8 cellular contexts compared by ENCODE assay signal in genomic region chr9:137087409-137087925, GRCh38. TPM values are rescaled to one million over a fixed set of nuclear protein-coding genes. Genes with fewer than 3 reads are reported as not detected.
DNase-seq lines count a peak whose midpoint lies in the region; ATAC-seq, FAIRE-seq and TF ChIP-seq lines count a peak whose summit lies in the region.

No MANE protein-coding gene starts in this region.

- RAD21 ChIA-PET in GM12878 (lab: Charles Lee; ENCODE audit: unreplicated experiment), result interaction anchor here (0.7 to 2.7 kb wide), 10 partner anchors 9 to 149 kb away, joined by 3 to 32 read pairs (median 6); partner anchors contain the start of genes DPP7, SAPCD2 and UAP1L1

- H3K27ac ChIP-seq in HL-60 (replicated peaks) (peak overlapping the region; percentile 80), GM12878 (ENCODE audit: control insufficient read depth, insufficient read depth) (peak overlapping the region; percentile 80), lower lobe of right lung (peak overlapping the region; percentile 94), uterus (peak overlapping the region; percentile 74 to 82)

- H3K4me1 ChIP-seq in GM12878 (ENCODE audit: control insufficient read depth, insufficient read depth, low read length), result peaks cover 29% of the 10 kb centered on the region
- peaks cover 24% of the 10 kb centered on the region for H3K4me1 ChIP-seq in lower lobe of right lung
- peaks cover 0 to 5% of the 10 kb centered on the region in 2 donors for H3K4me1 ChIP-seq in uterus

- CTCF ChIA-PET in GM12878 (lab: Yijun Ruan, JAX), result interaction anchor here (0.7 to 5.0 kb wide), 11 partner anchors 8 to 149 kb away, joined by 3 to 80 read pairs (median 6); partner anchors contain the start of gene SAPCD2

- TF ChIP-seq POLR2A in GM12878 (IDR thresholded peaks at IDR 0.05; ENCODE audit: low read depth, low read length) (no peak), uterus (IDR thresholded peaks at IDR 0.05) (no peak)

- in situ Hi-C loops in GM12878 (cut with MboI), result no loop called here

- peak; percentile 3 for ATAC-seq in GM12878
- ATAC-seq in lower lobe of right lung, result no peak
- no peak for ATAC-seq in GM19035 (IDR thresholded peaks at IDR 0.05; ENCODE audit: unreplicated experiment)

- H4K20me1 ChIP-seq in GM12878 (ENCODE audit: control insufficient read depth, insufficient read depth), result no peaks in the 10 kb centered on the region

- peak overlapping the region; percentile 83 for H2AFZ ChIP-seq in GM12878 (ENCODE audit: control insufficient read depth, low read depth, low read length)

- 15% methylated on average over 22 of the region's 22 CpGs for WGBS in GM12878 (ENCODE audit: insufficient coverage, insufficient replicate concordance, low lambda C conversion rate, missing lambda C conversion rate)

- peak overlapping the region; percentile 87 for H3K9ac ChIP-seq in GM12878 (ENCODE audit: control insufficient read depth, insufficient read depth, low read length)

- POLR2A ChIA-PET in GM12878 (lab: Charles Lee), result interaction anchor here (0.6 to 2.7 kb wide), 15 partner anchors 8 to 326 kb away, joined by 3 to 38 read pairs (median 7); partner anchors contain the start of genes NDOR1, RNF208, SAPCD2 and TMEM203

- TF ChIP-seq CTCF in HL-60 (IDR thresholded peaks at IDR 0.05; ENCODE audit: insufficient read depth, low read length) (no peak), GM12878 (IDR thresholded peaks at IDR 0.05 in 2 of 3, conservative IDR thresholded peaks at IDR 0.05 in 1 of 3; ENCODE audit: control insufficient read depth in 2 of 3, extremely low read depth in 1 of 3, insufficient read depth in 1 of 3, low read depth in 3 of 3, low read length in 3 of 3) (no peak), lower lobe of right lung (IDR thresholded peaks at IDR 0.05) (no peak), uterus (IDR thresholded peaks at IDR 0.05) (no peak)

- no peaks in the 10 kb centered on the region for H3K27me3 ChIP-seq in HL-60 (ENCODE audit: insufficient read depth, poor library complexity, severe bottlenecking)
- H3K27me3 ChIP-seq in GM12878 (replicated peaks in 1 of 2; ENCODE audit: control insufficient read depth in 2 of 2, insufficient read depth in 2 of 2, low read length in 1 of 2), result no peaks in the 10 kb centered on the region
- no peaks in the 10 kb centered on the region for H3K27me3 ChIP-seq in lower lobe of right lung (ENCODE audit: low read depth)
- no peaks in the 10 kb centered on the region for H3K27me3 ChIP-seq in uterus

- H3K36me3 ChIP-seq in GM12878 (ENCODE audit: control insufficient read depth in 2 of 2, insufficient read depth in 2 of 2, low read length in 1 of 2) (peaks cover 0 to 3% of the 10 kb centered on the region in 2 experiments; a peak in 1 of 4 replicates), lower lobe of right lung (peaks cover 33% of the 10 kb centered on the region), uterus (no peaks in the 10 kb centered on the region)

- H3K4me3 ChIP-seq in HL-60 (replicated peaks; ENCODE audit: insufficient read depth, low read length), result peak overlapping the region; percentile 50
- H3K4me3 ChIP-seq in GM12878, result peak overlapping the region; percentile 73
- peak overlapping the region; percentile 77 for H3K4me3 ChIP-seq in lower lobe of right lung
- peak overlapping the region; percentile 35 to 67 for H3K4me3 ChIP-seq in uterus

- TF ChIP-seq EP300 in GM12878 (IDR thresholded peaks at IDR 0.05; ENCODE audit: borderline replicate concordance in 1 of 2, control insufficient read depth in 1 of 2, low read depth in 2 of 2, low read length in 2 of 2), result no peak

- SMC1A ChIA-PET in GM12878 (lab: Charles Lee; ENCODE audit: uncharacterized antibody, unreplicated experiment), result interaction anchor here (0.9 to 2.8 kb wide), 5 partner anchors 8 to 64 kb away, joined by 3 to 30 read pairs (median 11); partner anchors contain the start of genes SAPCD2 and UAP1L1

- no peak for TF ChIP-seq RAD21 in GM12878 (IDR thresholded peaks at IDR 0.05; ENCODE audit: insufficient read depth, low read depth, low read length)

- intact Hi-C loops in GM12878 (cut with micrococcal nuclease; ENCODE audit: unreplicated experiment), result no loop called here
- intact Hi-C loops in lower lobe of right lung (cut with DNase I), result no loop called here
- intact Hi-C loops in uterus (cut with DNase I; ENCODE audit: low total_unique reads), result no loop called here

- H3K4me2 ChIP-seq in GM12878 (ENCODE audit: control insufficient read depth, insufficient read depth), result peak overlapping the region; percentile 96

- no TSS peak for BruUV-seq in GM12878 (replicated peaks; lab: Mats Ljungman, UMichigan)

- no peaks in the 10 kb centered on the region for H3K9me3 ChIP-seq in GM12878 (replicated peaks; ENCODE audit: control insufficient read depth, insufficient read depth, low read length)
- no peaks in the 10 kb centered on the region for H3K9me3 ChIP-seq in lower lobe of right lung
- no peaks in the 10 kb centered on the region for H3K9me3 ChIP-seq in uterus

- peak; percentile 57 for DNase-seq in D341Med (ENCODE audit: low spot score)
- DNase-seq in HL-60 (ENCODE audit: low read depth in 1 of 2, low spot score in 1 of 2), result peak in 1 of 2 experiments; percentile 42
- DNase-seq in GM12878 (ENCODE audit: low read depth, low spot score), result no peak
- no peak for DNase-seq in lower lobe of right lung
- DNase-seq in uterus, result no peak
- no peak for DNase-seq in NCI-H510A (lab: John Stamatoyannopoulos, UW)
- no peak for DNase-seq in stimulated activated CD4-positive, alpha-beta T cell treated with anti-CD3 and anti-CD28 coated beads, Interleukin-12 subunit alpha, Interleukin-12 subunit beta, amount 100 ng/mL, for 4 hours

- FAIRE-seq in GM12878 (lab: Jason Lieb, UNC), result peak; percentile 23

- H3K79me2 ChIP-seq in GM12878 (ENCODE audit: control insufficient read depth, insufficient read depth, low read length), result peaks cover 10% of the 10 kb centered on the region

RNA-seq across cellular contexts. Expression of gene MAN1B1, which starts 0.7 kb away (rescaled TPM):
- total RNA-seq in GM12878 (2013; cell fraction: nucleolus; rRNA removed), result 99.1 and 110 TPM in 2 replicates
- total RNA-seq in GM12878 (2014; rRNA removed), result 27.2 and 34.1 TPM in 2 replicates
- 16.3 and 21.4 TPM in 2 replicates for total RNA-seq in GM12878 (2014; rRNA removed; fragmentation: Illumina TruSeq; extraction: Trizol)
- 27.1 and 33.3 TPM in 2 replicates for total RNA-seq in GM12878 (2021)
- 12.4 TPM for polyA plus RNA-seq in GM12878 (2011; ENCODE audit: low read depth)
- polyA plus RNA-seq in GM12878 (2011; rRNA removed), result 23.7 and 31.2 TPM in 2 replicates
- 31.1 and 38.7 TPM in 2 replicates for polyA plus RNA-seq in GM12878 (2011; cell fraction: cytosol; rRNA removed)
- 144 and 148 TPM in 2 replicates for polyA plus RNA-seq in GM12878 (2011; cell fraction: nucleus; rRNA removed)
- 27.2 and 31.7 TPM in 2 replicates for polyA plus RNA-seq in GM12878 (2012)
- polyA plus RNA-seq in GM12878 (2014; fragmentation: Illumina TruSeq; extraction: Trizol), result 14.8 and 23.5 TPM in 2 replicates
- 1 to 10 TPM in 1 of 2 experiments, under 1 TPM in 1; 0.71 to 2.0 TPM for polyA plus RNA-seq in GM12878 (2014; fragmentation: Nextera tagmentation; extraction: Ambion mirVana)
- polyA plus RNA-seq in GM12878 (2014; rRNA removed), result 23.4 and 28.4 TPM in 2 replicates
- 10 to 100 TPM; 21.9 to 22.1 TPM for polyA plus RNA-seq in GM12878 (2016; fragmentation: Nextera tagmentation; extraction: Ambion mirVana)
- polyA minus RNA-seq in GM12878 (2011; rRNA and poly(A)+ RNA removed), result 46.7 and 53.3 TPM in 2 replicates
- 12.2 and 12.3 TPM in 2 replicates for polyA minus RNA-seq in GM12878 (2011; cell fraction: cytosol; rRNA and poly(A)+ RNA removed)
- 43.0 and 58.7 TPM in 2 replicates for polyA minus RNA-seq in GM12878 (2011; cell fraction: nucleus; rRNA and poly(A)+ RNA removed)
- 41.9 TPM for total RNA-seq in lower lobe of right lung
- total RNA-seq in uterus, result 10 to 100 TPM; 32.9 to 65.0 (median 47.5) TPM

RNA-seq across cellular contexts. Expression of gene UAP1L1, which starts 10.2 kb away (rescaled TPM):
- total RNA-seq in GM12878 (2013; cell fraction: nucleolus; rRNA removed), result 40.5 and 46.8 TPM in 2 replicates
- total RNA-seq in GM12878 (2014; rRNA removed), result 9.3 and 9.5 TPM in 2 replicates
- total RNA-seq in GM12878 (2014; rRNA removed; fragmentation: Illumina TruSeq; extraction: Trizol), result 4.4 and 4.6 TPM in 2 replicates
- total RNA-seq in GM12878 (2021), result 14.5 and 15.7 TPM in 2 replicates
- 8.1 TPM for polyA plus RNA-seq in GM12878 (2011; ENCODE audit: low read depth)
- 5.3 and 6.2 TPM in 2 replicates for polyA plus RNA-seq in GM12878 (2011; rRNA removed)
- 11.5 and 11.7 TPM in 2 replicates for polyA plus RNA-seq in GM12878 (2011; cell fraction: cytosol; rRNA removed)
- polyA plus RNA-seq in GM12878 (2011; cell fraction: nucleus; rRNA removed), result 80.3 and 92.7 TPM in 2 replicates
- polyA plus RNA-seq in GM12878 (2012), result 18.4 and 25.7 TPM in 2 replicates
- polyA plus RNA-seq in GM12878 (2014; fragmentation: Illumina TruSeq; extraction: Trizol), result 4.4 and 8.7 TPM in 2 replicates
- 1 to 10 TPM in 1 of 2 experiments, under 1 TPM in 1; 0.29 to 1.2 TPM for polyA plus RNA-seq in GM12878 (2014; fragmentation: Nextera tagmentation; extraction: Ambion mirVana)
- polyA plus RNA-seq in GM12878 (2014; rRNA removed), result 12.8 and 13.8 TPM in 2 replicates
- polyA plus RNA-seq in GM12878 (2016; fragmentation: Nextera tagmentation; extraction: Ambion mirVana), result 1 to 10 TPM; 1.5 to 5.4 TPM
- 2.8 and 6.5 TPM in 2 replicates for polyA minus RNA-seq in GM12878 (2011; rRNA and poly(A)+ RNA removed)
- 2.1 and 5.1 TPM in 2 replicates for polyA minus RNA-seq in GM12878 (2011; cell fraction: cytosol; rRNA and poly(A)+ RNA removed)
- 17.6 and 18.0 TPM in 2 replicates for polyA minus RNA-seq in GM12878 (2011; cell fraction: nucleus; rRNA and poly(A)+ RNA removed)
- 29.7 TPM for total RNA-seq in lower lobe of right lung
- 10 to 100 TPM in 1 of 4 donors, 1 to 10 TPM in 2, under 1 TPM in 1; 0.51 to 13.8 (median 5.3) TPM for total RNA-seq in uterus

RNA-seq across cellular contexts. Expression of gene SAPCD2, which starts 17.1 kb away (rescaled TPM):
- total RNA-seq in GM12878 (2013; cell fraction: nucleolus; rRNA removed), result 8.6 and 9.4 TPM in 2 replicates
- total RNA-seq in GM12878 (2014; rRNA removed) (29.3 and 35.2 TPM in 2 replicates), GM12878 (2014; rRNA removed; fragmentation: Illumina TruSeq; extraction: Trizol) (8.2 and 10.7 TPM in 2 replicates), GM12878 (2021) (30.0 and 32.5 TPM in 2 replicates), lower lobe of right lung (0.86 TPM), uterus (1 to 10 TPM in 2 of 4 donors, under 1 TPM in 1, not detected in 1; 0.15 to 5.9 (median 1.0) TPM)
- 1.1 TPM for polyA plus RNA-seq in GM12878 (2011; ENCODE audit: low read depth)
- polyA plus RNA-seq in GM12878 (2011; rRNA removed) (3.7 and 6.7 TPM in 2 replicates), GM12878 (2014; fragmentation: Illumina TruSeq; extraction: Trizol) (2.4 and 6.2 TPM in 2 replicates), GM12878 (2014; fragmentation: Nextera tagmentation; extraction: Ambion mirVana) (1 to 10 TPM; 1.6 to 2.0 TPM), GM12878 (2014; rRNA removed) (26.6 and 30.9 TPM in 2 replicates), GM12878 (2016; fragmentation: Nextera tagmentation; extraction: Ambion mirVana) (1 to 10 TPM; 3.3 to 7.7 TPM)
- polyA plus RNA-seq in GM12878 (2011; cell fraction: cytosol; rRNA removed), result 10.4 and 19.8 TPM in 2 replicates
- polyA plus RNA-seq in GM12878 (2011; cell fraction: nucleus; rRNA removed), result 21.3 and 25.1 TPM in 2 replicates
- 4.4 and 5.8 TPM in 2 replicates for polyA plus RNA-seq in GM12878 (2012)
- 4.2 and 10.7 TPM in 2 replicates for polyA minus RNA-seq in GM12878 (2011; rRNA and poly(A)+ RNA removed)
- 7.2 and 7.8 TPM in 2 replicates for polyA minus RNA-seq in GM12878 (2011; cell fraction: cytosol; rRNA and poly(A)+ RNA removed)
- 4.6 and 11.4 TPM in 2 replicates for polyA minus RNA-seq in GM12878 (2011; cell fraction: nucleus; rRNA and poly(A)+ RNA removed)

RNA-seq across cellular contexts. Expression of gene DPP7, which starts 27.1 kb away (rescaled TPM):
- 114 and 118 TPM in 2 replicates for total RNA-seq in GM12878 (2013; cell fraction: nucleolus; rRNA removed)
- total RNA-seq in GM12878 (2014; rRNA removed) (164 and 177 TPM in 2 replicates), GM12878 (2014; rRNA removed; fragmentation: Illumina TruSeq; extraction: Trizol) (64.3 and 71.9 TPM in 2 replicates), GM12878 (2021) (227 and 245 TPM in 2 replicates), lower lobe of right lung (190 TPM), uterus (100 to 1,000 TPM in 1 of 4 donors, 10 to 100 TPM in 3; 23.2 to 100 (median 76.8) TPM)
- polyA plus RNA-seq in GM12878 (2011; ENCODE audit: low read depth), result 21.4 TPM
- polyA plus RNA-seq in GM12878 (2011; rRNA removed) (35.2 and 84.8 TPM in 2 replicates), GM12878 (2014; fragmentation: Illumina TruSeq; extraction: Trizol) (9.2 and 24.8 TPM in 2 replicates), GM12878 (2014; fragmentation: Nextera tagmentation; extraction: Ambion mirVana) (10 to 100 TPM in 1 of 2 experiments, under 1 TPM in 1; 0.68 to 10.0 TPM), GM12878 (2014; rRNA removed) (225 and 260 TPM in 2 replicates), GM12878 (2016; fragmentation: Nextera tagmentation; extraction: Ambion mirVana) (100 to 1,000 TPM; 128 to 150 TPM)
- 104 and 181 TPM in 2 replicates for polyA plus RNA-seq in GM12878 (2011; cell fraction: cytosol; rRNA removed)
- 1,163 and 1,192 TPM in 2 replicates for polyA plus RNA-seq in GM12878 (2011; cell fraction: nucleus; rRNA removed)
- polyA plus RNA-seq in GM12878 (2012), result 161 and 188 TPM in 2 replicates
- polyA minus RNA-seq in GM12878 (2011; rRNA and poly(A)+ RNA removed), result 34.5 and 75.5 TPM in 2 replicates
- polyA minus RNA-seq in GM12878 (2011; cell fraction: cytosol; rRNA and poly(A)+ RNA removed), result 51.9 and 52.8 TPM in 2 replicates
- polyA minus RNA-seq in GM12878 (2011; cell fraction: nucleus; rRNA and poly(A)+ RNA removed), result 76.9 and 111 TPM in 2 replicates

RNA-seq across cellular contexts. Expression of gene ENTPD2, which starts 33.6 kb away (rescaled TPM):
- 2.4 and 2.8 TPM in 2 replicates for total RNA-seq in GM12878 (2013; cell fraction: nucleolus; rRNA removed)
- 0.05 and 0.40 TPM in 2 replicates for total RNA-seq in GM12878 (2014; rRNA removed)
- total RNA-seq in GM12878 (2014; rRNA removed; fragmentation: Illumina TruSeq; extraction: Trizol), result not detected in 2 replicates
- 1.4 and 2.0 TPM in 2 replicates for total RNA-seq in GM12878 (2021)
- 0.47 TPM for polyA plus RNA-seq in GM12878 (2011; ENCODE audit: low read depth)
- polyA plus RNA-seq in GM12878 (2011; rRNA removed), result 0.19 TPM in 1 of 2 replicates, not detected in the other
- 0.22 and 0.43 TPM in 2 replicates for polyA plus RNA-seq in GM12878 (2011; cell fraction: cytosol; rRNA removed)
- polyA plus RNA-seq in GM12878 (2011; cell fraction: nucleus; rRNA removed), result 2.8 and 3.3 TPM in 2 replicates
- 1.8 and 4.3 TPM in 2 replicates for polyA plus RNA-seq in GM12878 (2012)
- polyA plus RNA-seq in GM12878 (2014; fragmentation: Illumina TruSeq; extraction: Trizol), result 0.18 TPM in 1 of 2 replicates, not detected in the other
- under 1 TPM in 1 of 2 experiments, not detected in 1; 0.15 TPM for polyA plus RNA-seq in GM12878 (2014; fragmentation: Nextera tagmentation; extraction: Ambion mirVana)
- polyA plus RNA-seq in GM12878 (2014; rRNA removed), result 0.91 and 1.2 TPM in 2 replicates
- polyA plus RNA-seq in GM12878 (2016; fragmentation: Nextera tagmentation; extraction: Ambion mirVana), result 1 to 10 TPM; 1.5 to 1.8 TPM
- polyA minus RNA-seq in GM12878 (2011; rRNA and poly(A)+ RNA removed), result not detected in 2 replicates
- not detected in 2 replicates for polyA minus RNA-seq in GM12878 (2011; cell fraction: cytosol; rRNA and poly(A)+ RNA removed)
- polyA minus RNA-seq in GM12878 (2011; cell fraction: nucleus; rRNA and poly(A)+ RNA removed), result 0.36 TPM in 1 of 2 replicates, not detected in the other
- total RNA-seq in lower lobe of right lung, result 0.62 TPM
- total RNA-seq in uterus, result 10 to 100 TPM in 1 of 4 donors, 1 to 10 TPM in 1, not detected in 2; 2.4 to 11.5 TPM
